ENCODE assay signal across 33 cellular contexts in genomic region chr1:201874672-201875071, GRCh38. TPM values are rescaled to one million over a fixed set of nuclear protein-coding genes. Genes with fewer than 3 reads are reported as not detected.
"Had no signal": no experiment of that assay in that cellular context is flagged by ENCODE, and none has a peak within 500 bp of the region (broad histone marks: within the 10 kb centered on the region; RNA-seq: fewer than 3 reads in every experiment).

No MANE protein-coding gene starts in this region.

- H3K9ac ChIP-seq: KMS-11 had no signal

- H3K9me3 ChIP-seq: ascending aorta, Peyer's patch had no signal

- DNase-seq: activated B cell treated with CpG ODN at 0.5 μM for 24 hours; activated CD4-positive, alpha-beta memory T cell treated with anti-CD3 and anti-CD28 coated beads for 36 hours; activated CD4-positive, alpha-beta T cell treated with anti-CD3 and anti-CD28 coated beads for 4 hours; activated CD4-positive, alpha-beta T cell treated with anti-CD3 and anti-CD28 coated beads, Interleukin-2, amount 50 U/mL, for 1 hour; activated CD4-positive, CD25-positive, alpha-beta regulatory T cell treated with anti-CD3 and anti-CD28 coated beads, Interleukin-2, amount 50 U/mL, for 72 hours; activated CD8-positive, alpha-beta memory T cell treated with anti-CD3 and anti-CD28 coated beads, Interleukin-2, amount 50 U/mL, for 4 hours; activated gamma-delta T cell treated with Interleukin-2 at 50 U/mL for 16 hours; activated naive CD4-positive, alpha-beta T cell treated with anti-CD3 and anti-CD28 coated beads, Interleukin-2, amount 10 ng/mL, durations not matched to agents 7 days and 5 days; activated naive CD8-positive, alpha-beta T cell treated with anti-CD3 and anti-CD28 coated beads for 36 hours; activated T-cell treated with anti-CD3 and anti-CD28 coated beads for 4 hours; activated T-cell treated with anti-CD3 and anti-CD28 coated beads, Interleukin-2, amount 50 U/mL, for 4 hours; amygdala; MM.1S; NCI-H1092 treated with DMSO at 0.1 percent for 48 hours; NCI-H1417; NCI-H146; NCI-H187; NCI-H2081; NCI-H345; NCI-H524 treated with DMSO at 0.1 percent for 48 hours; NK-92 treated with Interleukin-12 subunit alpha and Interleukin-12 subunit beta, amount 100 ng/mL, for 24 hours; PC-3; Peyer's patch; RPMI8226; SIG-M5; T-cell; T-helper 2 cell; T-helper 9 cell had no signal

- H3K9me3 Mint-ChIP-seq: activated B cell treated with CpG ODN at 0.5 μM for 24 hours; activated CD4-positive, alpha-beta memory T cell treated with anti-CD3 and anti-CD28 coated beads for 36 hours; activated naive CD4-positive, alpha-beta T cell treated with anti-CD3 and anti-CD28 coated beads, Interleukin-2, amount 10 ng/mL, durations not matched to agents 7 days and 5 days; activated naive CD8-positive, alpha-beta T cell treated with anti-CD3 and anti-CD28 coated beads for 36 hours; activated T-cell treated with anti-CD3 and anti-CD28 coated beads, Interleukin-2, amount 50 U/mL, for 4 hours; activated T-helper 1 cell treated with anti-CD3 and anti-CD28 coated beads, Interleukin-12 subunit alpha, Interleukin-12 subunit beta, Interleukin-2, Interleukin-4 antibody, amounts not matched to agents 30 ng/mL and 10 ng/mL and 1 ng/mL, durations not matched to agents 14 hours and 24 hours and 36 hours; T-cell had no signal

- H3K4me1 ChIP-seq: Peyer's patch had no signal

- H3K4me3 Mint-ChIP-seq: activated B cell treated with CpG ODN at 0.5 μM for 24 hours; activated CD4-positive, alpha-beta memory T cell treated with anti-CD3 and anti-CD28 coated beads for 36 hours; activated naive CD4-positive, alpha-beta T cell treated with anti-CD3 and anti-CD28 coated beads, Interleukin-2, amount 10 ng/mL, durations not matched to agents 7 days and 5 days; activated naive CD8-positive, alpha-beta T cell treated with anti-CD3 and anti-CD28 coated beads for 36 hours; activated T-cell treated with anti-CD3 and anti-CD28 coated beads, Interleukin-2, amount 50 U/mL, for 4 hours; activated T-helper 1 cell treated with anti-CD3 and anti-CD28 coated beads, Interleukin-12 subunit alpha, Interleukin-12 subunit beta, Interleukin-2, Interleukin-4 antibody, amounts not matched to agents 30 ng/mL and 10 ng/mL and 1 ng/mL, durations not matched to agents 14 hours and 24 hours and 36 hours; T-cell had no signal

- H3K27me3 Mint-ChIP-seq: activated B cell treated with CpG ODN at 0.5 μM for 24 hours; activated CD4-positive, alpha-beta memory T cell treated with anti-CD3 and anti-CD28 coated beads for 36 hours; activated naive CD4-positive, alpha-beta T cell treated with anti-CD3 and anti-CD28 coated beads, Interleukin-2, amount 10 ng/mL, durations not matched to agents 7 days and 5 days; activated naive CD8-positive, alpha-beta T cell treated with anti-CD3 and anti-CD28 coated beads for 36 hours; T-cell had no signal

- H3K27ac Mint-ChIP-seq: activated B cell treated with CpG ODN at 0.5 μM for 24 hours; activated CD4-positive, alpha-beta memory T cell treated with anti-CD3 and anti-CD28 coated beads for 36 hours; activated naive CD4-positive, alpha-beta T cell treated with anti-CD3 and anti-CD28 coated beads, Interleukin-2, amount 10 ng/mL, durations not matched to agents 7 days and 5 days; activated naive CD8-positive, alpha-beta T cell treated with anti-CD3 and anti-CD28 coated beads for 36 hours; activated T-helper 1 cell treated with anti-CD3 and anti-CD28 coated beads, Interleukin-12 subunit alpha, Interleukin-12 subunit beta, Interleukin-2, Interleukin-4 antibody, amounts not matched to agents 30 ng/mL and 10 ng/mL and 1 ng/mL, durations not matched to agents 14 hours and 24 hours and 36 hours; T-cell had no signal

- H3K27me3 ChIP-seq: ascending aorta, Peyer's patch had no signal

- H3K4me2 ChIP-seq: KMS-11 had no signal

- H3K27ac ChIP-seq: ascending aorta, KMS-11, Peyer's patch, VCaP had no signal

- H3K4me3 ChIP-seq: ascending aorta, Peyer's patch had no signal

- ATAC-seq: activated T-cell treated with anti-CD3 and anti-CD28 coated beads, Interleukin-2, amount 50 U/mL, for 4 hours; PC-3; SK-N-SH treated with all-trans-retinoic acid at 6 μM for 48 hours; T-cell had no signal

- H3K4me1 Mint-ChIP-seq: activated B cell treated with CpG ODN at 0.5 μM for 24 hours; activated naive CD4-positive, alpha-beta T cell treated with anti-CD3 and anti-CD28 coated beads, Interleukin-2, amount 10 ng/mL, durations not matched to agents 7 days and 5 days had no signal

RNA-seq across cellular contexts. Expression of gene SHISA4, which starts 14.0 kb away (rescaled TPM):
- total RNA-seq: activated naive CD8-positive, alpha-beta T cell treated with anti-CD3 and anti-CD28 coated beads for 36 hours had no signal
